8 cellular contexts compared by ENCODE assay signal in genomic region chr7:121329460-121330052, GRCh38. TPM values are rescaled to one million over a fixed set of nuclear protein-coding genes. Genes with fewer than 3 reads are reported as not detected.
DNase-seq lines count a peak whose midpoint lies in the region; TF ChIP-seq lines count a peak whose summit lies in the region.

No MANE protein-coding gene starts in this region.

- no peaks in the 10 kb centered on the region for H3K27me3 ChIP-seq in vagina

- CTCF ChIA-PET in activated CD4-positive, alpha-beta T cell treated with anti-CD3 and anti-CD28 coated beads, Interleukin-2, amount 10 ng/mL, durations not matched to agents 7 days and 5 days (lab: Charles Lee), result interaction anchor here (0.7 to 2.0 kb wide), 4 partner anchors 29 to 66 kb away, joined by 3 to 6 read pairs (median 4); partner anchors contain the start of gene FAM3C
- CTCF ChIA-PET in HEK293 (lab: Yijun Ruan, JAX), result interaction anchor here (0.8 to 1.4 kb wide), 6 partner anchors 17 to 217 kb away, joined by 3 to 6 read pairs (median 4); no protein-coding TSS in a partner anchor

- no peak for TF ChIP-seq POLR2A in vagina (IDR thresholded peaks at IDR 0.05)

- peak overlapping the region; percentile 34 for H3K4me3 Mint-ChIP-seq in activated CD4-positive, alpha-beta T cell treated with anti-CD3 and anti-CD28 coated beads, Interleukin-2, amount 10 ng/mL, durations not matched to agents 7 days and 5 days
- peak overlapping the region; percentile 72 for H3K4me3 Mint-ChIP-seq in mesothelial cell of epicardium

- DNase-seq in activated CD4-positive, alpha-beta T cell treated with anti-CD3 and anti-CD28 coated beads, Interleukin-2, amount 10 ng/mL, durations not matched to agents 7 days and 5 days, result no peak
- DNase-seq in activated CD4-positive, alpha-beta T cell treated with anti-CD3 and anti-CD28 coated beads, Interleukin-2, amount 50 U/mL, for 4 hours, result no peak
- DNase-seq in NCI-H524 treated with DMSO at 0.1 percent for 48 hours (lab: John Stamatoyannopoulos, UW) (peak; percentile 27), cerebellar cortex (ENCODE audit: low spot score) (peak; percentile 26), mesothelial cell of epicardium (ENCODE audit: low spot score in 2 of 2, unreplicated experiment in 2 of 2) (peak in 1 of 2 experiments; percentile 62), vagina (ENCODE audit: extremely low spot score in 2 of 2) (no peak), NOMO-1 treated with DMSO at 0.1 percent for 48 hours (lab: John Stamatoyannopoulos, UW; ENCODE audit: unreplicated experiment) (no peak)

- H3K27ac Mint-ChIP-seq in activated CD4-positive, alpha-beta T cell treated with anti-CD3 and anti-CD28 coated beads, Interleukin-2, amount 10 ng/mL, durations not matched to agents 7 days and 5 days, result no peak overlapping the region
- H3K27ac Mint-ChIP-seq in mesothelial cell of epicardium, result no peak overlapping the region

- no peaks in the 10 kb centered on the region for H3K4me1 ChIP-seq in HEK293 (ENCODE audit: control insufficient read depth, insufficient read depth, low read length)
- peaks cover 20% of the 10 kb centered on the region for H3K4me1 ChIP-seq in vagina

- H3K36me3 ChIP-seq in HEK293 (ENCODE audit: control insufficient read depth in 2 of 2, insufficient read depth in 1 of 2, low read length in 2 of 2), result no peaks in the 10 kb centered on the region
- H3K36me3 ChIP-seq in vagina, result no peaks in the 10 kb centered on the region

- peak overlapping the region; percentile 63 for H3K4me3 ChIP-seq in HEK293 (ENCODE audit: low read depth, low read length)
- H3K4me3 ChIP-seq in vagina, result peak overlapping the region; percentile 46 to 58

- H3K4me1 Mint-ChIP-seq in activated CD4-positive, alpha-beta T cell treated with anti-CD3 and anti-CD28 coated beads, Interleukin-2, amount 10 ng/mL, durations not matched to agents 7 days and 5 days, result peaks cover 14% of the 10 kb centered on the region
- H3K4me1 Mint-ChIP-seq in mesothelial cell of epicardium, result peaks cover 22% of the 10 kb centered on the region

- intact Hi-C loops in vagina (cut with DNase I), result no loop called here

- H3K27me3 Mint-ChIP-seq in activated CD4-positive, alpha-beta T cell treated with anti-CD3 and anti-CD28 coated beads, Interleukin-2, amount 10 ng/mL, durations not matched to agents 7 days and 5 days, result peaks cover 65% of the 10 kb centered on the region
- H3K27me3 Mint-ChIP-seq in mesothelial cell of epicardium (ENCODE audit: low read depth), result peaks cover 60% of the 10 kb centered on the region

- H3K9me3 ChIP-seq in HEK293 (ENCODE audit: control insufficient read depth, insufficient read depth, low read depth, low read length) (no peaks in the 10 kb centered on the region), vagina (no peaks in the 10 kb centered on the region)

- peak overlapping the region; percentile 57; the same call in 1 of the 2 replicates for H3K27ac ChIP-seq in HEK293 (ENCODE audit: extremely low read depth, low read depth, low read length)
- H3K27ac ChIP-seq in vagina, result peak overlapping the region; percentile 65

- no peaks in the 10 kb centered on the region for H3K36me3 Mint-ChIP-seq in activated CD4-positive, alpha-beta T cell treated with anti-CD3 and anti-CD28 coated beads, Interleukin-2, amount 10 ng/mL, durations not matched to agents 7 days and 5 days (ENCODE audit: low read depth)
- no peaks in the 10 kb centered on the region for H3K36me3 Mint-ChIP-seq in mesothelial cell of epicardium

- no peaks in the 10 kb centered on the region for H3K9me3 Mint-ChIP-seq in activated CD4-positive, alpha-beta T cell treated with anti-CD3 and anti-CD28 coated beads, Interleukin-2, amount 10 ng/mL, durations not matched to agents 7 days and 5 days
- H3K9me3 Mint-ChIP-seq in mesothelial cell of epicardium, result no peaks in the 10 kb centered on the region

- POLR2A ChIA-PET in activated CD4-positive, alpha-beta T cell treated with anti-CD3 and anti-CD28 coated beads, Interleukin-2, amount 10 ng/mL, durations not matched to agents 7 days and 5 days (lab: Charles Lee), result no interaction called here
- POLR2A ChIA-PET in HEK293 (lab: Yijun Ruan, JAX), result interaction anchor here (1.2 kb wide), 1 partner anchor 66 kb away, joined by 5 read pairs; the partner anchor contains the start of gene FAM3C

- peak; percentile 62 for TF ChIP-seq CTCF in HEK293 (tag by site-specific recombination; IDR thresholded peaks at IDR 0.05)
- TF ChIP-seq CTCF in mesothelial cell of epicardium (IDR thresholded peaks at IDR 0.05; ENCODE audit: unreplicated experiment), result no peak
- TF ChIP-seq CTCF in vagina (IDR thresholded peaks at IDR 0.05), result no peak

TF ChIP-seq in HEK293, 187 proteins besides CTCF, POLR2A, EP300 and RAD21 (continues in another document):
- TF ChIP-seq ZBTB48 (tag by site-specific recombination; IDR thresholded peaks at IDR 0.05) (peak; percentile 11; the same call in 1 of the 2 replicates), ZNF274 (IDR thresholded peaks at IDR 0.05; ENCODE audit: low read length) (no peak), ZNF274 (tag by site-specific recombination; IDR thresholded peaks at IDR 0.05; ENCODE audit: borderline replicate concordance) (no peak), ZNF571 (tag by site-specific recombination; IDR thresholded peaks at IDR 0.05) (no peak), ZNF561 (tag by site-specific recombination; IDR thresholded peaks at IDR 0.05; ENCODE audit: borderline replicate concordance) (no peak), ZNF423 (tag by site-specific recombination; IDR thresholded peaks at IDR 0.05) (no peak), FEZF1 (tag by site-specific recombination; IDR thresholded peaks at IDR 0.05) (no peak), ZNF621 (tag by site-specific recombination; IDR thresholded peaks at IDR 0.05) (no peak), ZNF211 (tag by site-specific recombination; IDR thresholded peaks at IDR 0.05; ENCODE audit: low read depth) (no peak), ZNF354C (tag by site-specific recombination; IDR thresholded peaks at IDR 0.05; ENCODE audit: borderline replicate concordance, low read depth) (no peak), ZNF548 (tag by site-specific recombination; IDR thresholded peaks at IDR 0.05) (no peak), BCL6B (tag by site-specific recombination; IDR thresholded peaks at IDR 0.05) (no peak), ZBTB26 (tag by site-specific recombination; optimal IDR thresholded peaks at IDR 0.05) (no peak), ZNF777 (tag by site-specific recombination; IDR thresholded peaks at IDR 0.05; ENCODE audit: borderline replicate concordance) (no peak), ZNF350 (tag by site-specific recombination; IDR thresholded peaks at IDR 0.05) (no peak)
- TF ChIP-seq, protein P1, sequence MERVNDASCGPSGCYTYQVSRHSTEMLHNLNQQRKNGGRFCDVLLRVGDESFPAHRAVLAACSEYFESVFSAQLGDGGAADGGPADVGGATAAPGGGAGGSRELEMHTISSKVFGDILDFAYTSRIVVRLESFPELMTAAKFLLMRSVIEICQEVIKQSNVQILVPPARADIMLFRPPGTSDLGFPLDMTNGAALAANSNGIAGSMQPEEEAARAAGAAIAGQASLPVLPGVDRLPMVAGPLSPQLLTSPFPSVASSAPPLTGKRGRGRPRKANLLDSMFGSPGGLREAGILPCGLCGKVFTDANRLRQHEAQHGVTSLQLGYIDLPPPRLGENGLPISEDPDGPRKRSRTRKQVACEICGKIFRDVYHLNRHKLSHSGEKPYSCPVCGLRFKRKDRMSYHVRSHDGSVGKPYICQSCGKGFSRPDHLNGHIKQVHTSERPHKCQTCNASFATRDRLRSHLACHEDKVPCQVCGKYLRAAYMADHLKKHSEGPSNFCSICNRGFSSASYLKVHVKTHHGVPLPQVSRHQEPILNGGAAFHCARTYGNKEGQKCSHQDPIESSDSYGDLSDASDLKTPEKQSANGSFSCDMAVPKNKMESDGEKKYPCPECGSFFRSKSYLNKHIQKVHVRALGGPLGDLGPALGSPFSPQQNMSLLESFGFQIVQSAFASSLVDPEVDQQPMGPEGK (tag by site-specific recombination; IDR thresholded peaks at IDR 0.05), result peak; percentile 11; the same call in 1 of the 2 replicates
- TF ChIP-seq, protein P2, sequence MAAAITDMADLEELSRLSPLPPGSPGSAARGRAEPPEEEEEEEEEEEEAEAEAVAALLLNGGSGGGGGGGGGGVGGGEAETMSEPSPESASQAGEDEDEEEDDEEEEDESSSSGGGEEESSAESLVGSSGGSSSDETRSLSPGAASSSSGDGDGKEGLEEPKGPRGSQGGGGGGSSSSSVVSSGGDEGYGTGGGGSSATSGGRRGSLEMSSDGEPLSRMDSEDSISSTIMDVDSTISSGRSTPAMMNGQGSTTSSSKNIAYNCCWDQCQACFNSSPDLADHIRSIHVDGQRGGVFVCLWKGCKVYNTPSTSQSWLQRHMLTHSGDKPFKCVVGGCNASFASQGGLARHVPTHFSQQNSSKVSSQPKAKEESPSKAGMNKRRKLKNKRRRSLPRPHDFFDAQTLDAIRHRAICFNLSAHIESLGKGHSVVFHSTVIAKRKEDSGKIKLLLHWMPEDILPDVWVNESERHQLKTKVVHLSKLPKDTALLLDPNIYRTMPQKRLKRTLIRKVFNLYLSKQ (tag by site-specific recombination; IDR thresholded peaks at IDR 0.05; ENCODE audit: borderline replicate concordance), result no peak

RNA-seq across cellular contexts. Expression of gene WNT16, which starts 0.8 kb away (rescaled TPM):
- total RNA-seq in activated CD4-positive, alpha-beta T cell treated with anti-CD3 and anti-CD28 coated beads, Interleukin-2, amount 10 ng/mL, durations not matched to agents 7 days and 5 days, result not detected
- total RNA-seq in mesothelial cell of epicardium (0.49 to 0.86 TPM (median 0.61 TPM) in 3 replicates), vagina (7.4 TPM)

Comparison
In these comparisons a context has a peak if more than half of its experiments do, and no peak if none do; other contexts are left out.
1. DNase-seq: peak in NCI-H524 treated with DMSO at 0.1 percent for 48 hours (single experiment) and cerebellar cortex (single experiment); none in activated CD4-positive, alpha-beta T cell treated with anti-CD3 and anti-CD28 coated beads, Interleukin-2, amount 10 ng/mL, durations not matched to agents 7 days and 5 days (single experiment), activated CD4-positive, alpha-beta T cell treated with anti-CD3 and anti-CD28 coated beads, Interleukin-2, amount 50 U/mL, for 4 hours (0 of 2), vagina (0 of 2) and NOMO-1 treated with DMSO at 0.1 percent for 48 hours (single experiment).